Comparison of ENCODE assay signal across 29 cellular contexts in genomic region chr14:36442824-36443241, GRCh38.
DNase-seq lines count a peak whose midpoint lies in the region; TF ChIP-seq lines count a peak whose summit lies in the region.
"Had no signal": no experiment of that assay in that cellular context is flagged by ENCODE, and none has a peak within 500 bp of the region (broad histone marks: within the 10 kb centered on the region; RNA-seq: fewer than 3 reads in every experiment).

No MANE protein-coding gene starts in this region.

- peaks cover 41% of the 10 kb centered on the region for H3K4me1 ChIP-seq in HUES64 (ENCODE audit: insufficient read depth, low read length)
- no peaks in the 10 kb centered on the region for H3K4me1 ChIP-seq in osteoblast (ENCODE audit: insufficient read depth, low read length)
- H3K4me1 ChIP-seq in colonic mucosa = no peaks in the 10 kb centered on the region
- H3K4me1 ChIP-seq: ascending aorta, BLaER1, lower lobe of right lung, parathyroid adenoma, right lobe of liver, testis, uterus had no signal

- H3K27me3 ChIP-seq in HUES64 (ENCODE audit: insufficient read depth, low read length) = peaks cover 98% of the 10 kb centered on the region
- no peaks in the 10 kb centered on the region for H3K27me3 ChIP-seq in osteoblast (ENCODE audit: insufficient read depth, low read length)
- H3K27me3 ChIP-seq in colonic mucosa = no peaks in the 10 kb centered on the region
- H3K27me3 ChIP-seq: ascending aorta, BLaER1, right lobe of liver, testis, uterus had no signal

- H3K4me3 Mint-ChIP-seq in endothelial cell (ENCODE audit: unreplicated experiment) = no peak overlapping the region
- H3K4me3 Mint-ChIP-seq: activated naive CD8-positive, alpha-beta T cell treated with anti-CD3 and anti-CD28 coated beads, Interleukin-2, amount 10 ng/mL, durations not matched to agents 7 days and 5 days; central memory CD8-positive, alpha-beta T cell; natural killer cell treated with Interleukin-12 subunit alpha and Interleukin-12 subunit beta and Interleukin-15 and Interleukin-18, amount 100 ng/mL, for 72 hours had no signal

- H3K4me2 ChIP-seq in osteoblast (ENCODE audit: insufficient read depth, low read length) = no peak overlapping the region
- H3K4me2 ChIP-seq: BLaER1 had no signal

- H3K36me3 ChIP-seq in HUES64 (ENCODE audit: insufficient read depth, low read length) (no peaks in the 10 kb centered on the region), osteoblast (ENCODE audit: insufficient read depth, low read length) (no peaks in the 10 kb centered on the region), colonic mucosa (no peaks in the 10 kb centered on the region)
- H3K36me3 ChIP-seq: ascending aorta, BLaER1, lower lobe of right lung, right lobe of liver, uterus had no signal

- intact Hi-C loops in colonic mucosa (cut with DNase I) = no loop called here

- H3K9ac ChIP-seq in HUES64 (ENCODE audit: low read depth, low read length) = no peak overlapping the region
- no peak overlapping the region for H3K9ac ChIP-seq in colonic mucosa (ENCODE audit: low read depth in 2 of 2, low read length in 2 of 2)
- H3K9ac ChIP-seq: BLaER1, parathyroid adenoma had no signal

- peak overlapping the region; percentile 25 for H3K27ac Mint-ChIP-seq in endothelial cell (ENCODE audit: unreplicated experiment)
- H3K27ac Mint-ChIP-seq: activated naive CD8-positive, alpha-beta T cell treated with anti-CD3 and anti-CD28 coated beads, Interleukin-2, amount 10 ng/mL, durations not matched to agents 7 days and 5 days; natural killer cell treated with Interleukin-12 subunit alpha and Interleukin-12 subunit beta and Interleukin-15 and Interleukin-18, amount 100 ng/mL, for 72 hours had no signal

- H3K79me2 ChIP-seq in osteoblast (ENCODE audit: insufficient read depth, low read length) = no peaks in the 10 kb centered on the region
- H3K79me2 ChIP-seq: parathyroid adenoma had no signal

- no peaks in the 10 kb centered on the region for H3K36me3 Mint-ChIP-seq in endothelial cell (ENCODE audit: low read depth, unreplicated experiment)
- H3K36me3 Mint-ChIP-seq: activated naive CD8-positive, alpha-beta T cell treated with anti-CD3 and anti-CD28 coated beads, Interleukin-2, amount 10 ng/mL, durations not matched to agents 7 days and 5 days; natural killer cell treated with Interleukin-12 subunit alpha and Interleukin-12 subunit beta and Interleukin-15 and Interleukin-18, amount 100 ng/mL, for 72 hours had no signal

- no peak overlapping the region for H2AFZ ChIP-seq in osteoblast (ENCODE audit: low read length)
- H2AFZ ChIP-seq: parathyroid adenoma had no signal

- 0 out of 2 replicates have a peak overlapping the region, but pooled peaks have one; percentile 1 for H3K4me3 ChIP-seq in HUES64 (ENCODE audit: low read length)
- no peak overlapping the region for H3K4me3 ChIP-seq in osteoblast (ENCODE audit: insufficient read depth, low read length)
- H3K4me3 ChIP-seq in colonic mucosa = no peak overlapping the region
- H3K4me3 ChIP-seq: ascending aorta, BLaER1, GM12878, lower lobe of right lung, right lobe of liver, testis, uterus had no signal

- DNase-seq in NCI-H446 treated with DMSO at 0.1 percent for 48 hours (lab: John Stamatoyannopoulos, UW) = peak; percentile 39
- no peak for DNase-seq in endothelial cell (ENCODE audit: low spot score)
- peak; percentile 58 for DNase-seq in osteoblast (ENCODE audit: insufficient read length, low spot score, missing footprints)
- DNase-seq in H4 (ENCODE audit: low spot score) = no peak
- no peak for DNase-seq in activated CD4-positive, alpha-beta T cell treated with anti-CD3 and anti-CD28 coated beads, Interleukin-2, amount 50 U/mL, for 1 hour
- no peak for DNase-seq in colonic mucosa
- no peak for DNase-seq in COLO668 (lab: John Stamatoyannopoulos, UW; ENCODE audit: unreplicated experiment)
- DNase-seq: activated CD4-positive, alpha-beta T cell treated with anti-CD3 and anti-CD28 coated beads for 48 hours; activated gamma-delta T cell; activated naive CD8-positive, alpha-beta T cell treated with anti-CD3 and anti-CD28 coated beads, Interleukin-2, amount 10 ng/mL, durations not matched to agents 7 days and 5 days; activated T-cell treated with anti-CD3 and anti-CD28 coated beads, Interleukin-2, amount 50 U/mL, for 1 hour; IMR-90; kidney; lower lobe of right lung; NK-92 treated with Interleukin-12 subunit alpha and Interleukin-12 subunit beta, amount 100 ng/mL, for 24 hours; right lobe of liver; SHP77 treated with DMSO at 0.1 percent for 48 hours; stimulated activated naive CD4-positive, alpha-beta T cell; T-helper 9 cell; testis; uterus had no signal

- H3K27me3 Mint-ChIP-seq in endothelial cell (ENCODE audit: unreplicated experiment) = peaks cover 2% of the 10 kb centered on the region

- no peaks in the 10 kb centered on the region for H4K20me1 ChIP-seq in osteoblast (ENCODE audit: insufficient read depth, low read length)
- H4K20me1 ChIP-seq: BLaER1 had no signal

- no peak for TF ChIP-seq CTCF in endothelial cell (IDR thresholded peaks at IDR 0.05; ENCODE audit: unreplicated experiment)
- no peak for TF ChIP-seq CTCF in osteoblast (IDR thresholded peaks at IDR 0.05; ENCODE audit: extremely low read depth, low read depth, low read length)
- TF ChIP-seq CTCF in colonic mucosa (IDR thresholded peaks at IDR 0.05) = no peak

- no peaks in the 10 kb centered on the region for H3K9me3 ChIP-seq in HUES64 (ENCODE audit: insufficient read depth, low read depth, low read length)
- no peaks in the 10 kb centered on the region for H3K9me3 ChIP-seq in osteoblast (ENCODE audit: low read depth, low read length)
- no peaks in the 10 kb centered on the region for H3K9me3 ChIP-seq in colonic mucosa
- H3K9me3 ChIP-seq: ascending aorta, BLaER1, lower lobe of right lung, right lobe of liver, testis, uterus had no signal

- H3K27ac ChIP-seq in HUES64 (ENCODE audit: low read depth, low read length) (no peak overlapping the region), osteoblast (ENCODE audit: low read depth, low read length) (no peak overlapping the region), colonic mucosa (no peak overlapping the region)
- H3K27ac ChIP-seq: ascending aorta, BLaER1, lower lobe of right lung, parathyroid adenoma, right lobe of liver, testis, uterus, VCaP had no signal

- WGBS in HUES64 = 12% methylated on average over 4 of the region's 4 CpGs

- no peaks in the 10 kb centered on the region for H3K9me3 Mint-ChIP-seq in endothelial cell (ENCODE audit: unreplicated experiment)
- H3K9me3 Mint-ChIP-seq: activated naive CD8-positive, alpha-beta T cell treated with anti-CD3 and anti-CD28 coated beads, Interleukin-2, amount 10 ng/mL, durations not matched to agents 7 days and 5 days; central memory CD8-positive, alpha-beta T cell; natural killer cell treated with Interleukin-12 subunit alpha and Interleukin-12 subunit beta and Interleukin-15 and Interleukin-18, amount 100 ng/mL, for 72 hours had no signal

- H3K4me1 Mint-ChIP-seq in endothelial cell (ENCODE audit: unreplicated experiment) = peaks cover 48% of the 10 kb centered on the region
- H3K4me1 Mint-ChIP-seq: activated naive CD8-positive, alpha-beta T cell treated with anti-CD3 and anti-CD28 coated beads, Interleukin-2, amount 10 ng/mL, durations not matched to agents 7 days and 5 days; central memory CD8-positive, alpha-beta T cell had no signal

Comparison
In these comparisons a context has a peak if more than half of its experiments do, and no peak if none do; other contexts are left out.
1. DNase-seq: peak in NCI-H446 treated with DMSO at 0.1 percent for 48 hours (single experiment) and osteoblast (single experiment); none in endothelial cell (single experiment), H4 (single experiment), activated CD4-positive, alpha-beta T cell treated with anti-CD3 and anti-CD28 coated beads, Interleukin-2, amount 50 U/mL, for 1 hour (single experiment), colonic mucosa (single experiment) and COLO668 (single experiment).